In genomic region chr9:121643473-121643872, GRCh38 we compare ENCODE assay signal across 21 cellular contexts. TPM values are rescaled to one million over a fixed set of nuclear protein-coding genes. Genes with fewer than 3 reads are reported as not detected.
DNase-seq lines count a peak whose midpoint lies in the region; ATAC-seq, FAIRE-seq and TF ChIP-seq lines count a peak whose summit lies in the region.
"Had no signal": no experiment of that assay in that cellular context is flagged by ENCODE, and none has a peak within 500 bp of the region (broad histone marks: within the 10 kb centered on the region; RNA-seq: fewer than 3 reads in every experiment).

No MANE protein-coding gene starts in this region.

- H3K23ac ChIP-seq in neuronal stem cell (ENCODE audit: low read depth, low read length, poor library complexity): no peak overlapping the region

- H3K79me1 ChIP-seq in neuronal stem cell (ENCODE audit: low read depth, low read length): no peaks in the 10 kb centered on the region

- H3K27me3 ChIP-seq in BLaER1 (no peaks in the 10 kb centered on the region), bronchial epithelial cell (ENCODE audit: control insufficient read depth, insufficient read depth, low read length) (no peaks in the 10 kb centered on the region), neuronal stem cell (ENCODE audit: control insufficient read depth in 3 of 3, insufficient read depth in 3 of 3, low read depth in 1 of 3, low read length in 3 of 3) (no peaks in the 10 kb centered on the region)

- H2AK5ac ChIP-seq in neuronal stem cell (ENCODE audit: low read depth, low read length): peak overlapping the region; percentile 18

- H3K4me1 ChIP-seq in BLaER1 (peaks cover 75% of the 10 kb centered on the region), HEK293 (ENCODE audit: control insufficient read depth, insufficient read depth, low read length) (no peaks in the 10 kb centered on the region), neuronal stem cell (ENCODE audit: control insufficient read depth in 2 of 2, insufficient read depth in 1 of 2, low read depth in 1 of 2, low read length in 2 of 2) (peaks cover 25 to 26% of the 10 kb centered on the region in 2 donors)

- ATAC-seq in HG03565 (IDR thresholded peaks at IDR 0.05; ENCODE audit: unreplicated experiment): no peak
- ATAC-seq: CD8-positive, alpha-beta T cell; GM12878 had no signal

- no peak overlapping the region for H2BK5ac ChIP-seq in neuronal stem cell (ENCODE audit: low read length)

- no peak overlapping the region for H4K91ac ChIP-seq in neuronal stem cell (ENCODE audit: low read depth, low read length, poor library complexity)

- DNase-seq in bronchial epithelial cell (ENCODE audit: low read depth) (no peak), neuronal stem cell (ENCODE audit: low spot score) (no peak), HuH-7 (ENCODE audit: low spot score) (no peak)
- no peak for DNase-seq in activated CD8-positive, alpha-beta memory T cell treated with anti-CD3 and anti-CD28 coated beads, Interleukin-2, amount 50 U/mL, for 4 hours
- no peak for DNase-seq in activated CD4-positive, CD25-positive, alpha-beta regulatory T cell (lab: John Stamatoyannopoulos, UW)
- DNase-seq: AML-193; Calu3; CD8-positive, alpha-beta T cell; DMS 273 treated with DMSO at 0.1 percent for 48 hours; DMS53; DND-41; EL; GOT3; H9 had no signal

- H2BK15ac ChIP-seq in neuronal stem cell (ENCODE audit: low read length): no peak overlapping the region

- H3K4me2 ChIP-seq in BLaER1: peak overlapping the region; percentile 83
- H3K4me2 ChIP-seq in neuronal stem cell (ENCODE audit: insufficient read depth, low read length, poor library complexity, severe bottlenecking): no peak overlapping the region
- H3K4me2 ChIP-seq: KMS-11 had no signal

- H2BK120ac ChIP-seq in neuronal stem cell (ENCODE audit: low read depth, low read length): no peak overlapping the region

- H3K9me3 ChIP-seq in BLaER1: no peaks in the 10 kb centered on the region
- no peaks in the 10 kb centered on the region for H3K9me3 ChIP-seq in HEK293 (ENCODE audit: control insufficient read depth, insufficient read depth, low read depth, low read length)
- H3K9me3 ChIP-seq in neuronal stem cell (replicated peaks in 1 of 2; ENCODE audit: control insufficient read depth in 2 of 2, insufficient read depth in 1 of 2, low read depth in 1 of 2, low read length in 2 of 2): no peaks in the 10 kb centered on the region

- H3K36me3 ChIP-seq in BLaER1: no peaks in the 10 kb centered on the region
- H3K36me3 ChIP-seq in HEK293 (ENCODE audit: control insufficient read depth in 2 of 2, insufficient read depth in 1 of 2, low read length in 2 of 2): no peaks in the 10 kb centered on the region
- H3K36me3 ChIP-seq in bronchial epithelial cell (ENCODE audit: control insufficient read depth, insufficient read depth, low read length): no peaks in the 10 kb centered on the region
- H3K36me3 ChIP-seq in neuronal stem cell (replicated peaks in 1 of 2; ENCODE audit: control insufficient read depth in 2 of 2, insufficient read depth in 2 of 2, low read length in 2 of 2): no peaks in the 10 kb centered on the region

- POLR2A ChIA-PET in HEK293 (lab: Yijun Ruan, JAX): no interaction called here

- no peak overlapping the region for H4K8ac ChIP-seq in neuronal stem cell (ENCODE audit: low read depth, low read length)

- TF ChIP-seq CTCF in HEK293 (tag by site-specific recombination; IDR thresholded peaks at IDR 0.05) (no peak), bronchial epithelial cell (IDR thresholded peaks at IDR 0.05; ENCODE audit: insufficient read depth, low read length, severe bottlenecking) (no peak)

- no peak overlapping the region for H3K18ac ChIP-seq in neuronal stem cell (ENCODE audit: low read length)

- H3K4me3 ChIP-seq in BLaER1 (no peak overlapping the region), HEK293 (ENCODE audit: low read depth, low read length) (no peak overlapping the region), bronchial epithelial cell (ENCODE audit: low read depth, low read length) (no peak overlapping the region), neuronal stem cell (ENCODE audit: low read length in 2 of 2) (peak overlapping the region in 1 of 2 donors; percentile 13)
- H3K4me3 ChIP-seq: GM12878 had no signal

- H3K4ac ChIP-seq in neuronal stem cell (ENCODE audit: low read length): no peak overlapping the region

- peak; percentile 52 for FAIRE-seq in bronchial epithelial cell (lab: Jason Lieb, UNC)
- FAIRE-seq: A204.1, GM12878 had no signal

- H3K9ac ChIP-seq in BLaER1 (no peak overlapping the region), neuronal stem cell (ENCODE audit: low read depth, low read length, poor library complexity) (no peak overlapping the region)
- H3K9ac ChIP-seq: KMS-11 had no signal

- no peak overlapping the region for H3K27ac ChIP-seq in BLaER1
- no peak overlapping the region for H3K27ac ChIP-seq in HEK293 (ENCODE audit: extremely low read depth, low read depth, low read length)
- no peak overlapping the region for H3K27ac ChIP-seq in neuronal stem cell (replicated peaks; ENCODE audit: low read length)
- H3K27ac ChIP-seq: HL-60, KMS-11 had no signal

- no CpG with 5 or more reads among the region's 3 CpGs for WGBS in neuronal stem cell (ENCODE audit: extremely low coverage in 2 of 2, insufficient read length in 2 of 2, insufficient replicate concordance in 1 of 2), 2 donors

- H2AFZ ChIP-seq in neuronal stem cell (ENCODE audit: low read length): no peak overlapping the region

- H2BK12ac ChIP-seq in neuronal stem cell (ENCODE audit: low read length): no peak overlapping the region

- no peaks in the 10 kb centered on the region for H4K20me1 ChIP-seq in BLaER1

- H3K14ac ChIP-seq in neuronal stem cell (ENCODE audit: low read length): no peak overlapping the region

- CTCF ChIA-PET in HEK293 (lab: Yijun Ruan, JAX): interaction anchor here (0.6 to 3.4 kb wide), 5 partner anchors 23 to 210 kb away, joined by 3 to 7 read pairs (median 4); no protein-coding TSS in a partner anchor

TF ChIP-seq in HEK293, 187 proteins besides CTCF, POLR2A, EP300 and RAD21:
- TF ChIP-seq ZFP3 (tag by site-specific recombination; IDR thresholded peaks at IDR 0.05; ENCODE audit: low read depth) (0 out of 2 replicates have a peak, but pooled peaks have one; percentile 44), ZNF26 (tag by site-specific recombination; IDR thresholded peaks at IDR 0.05) (no peak), SP7 (tag by site-specific recombination; IDR thresholded peaks at IDR 0.05) (no peak), ZNF157 (tag by site-specific recombination; IDR thresholded peaks at IDR 0.05) (no peak), ZNF280D (tag by site-specific recombination; IDR thresholded peaks at IDR 0.05) (no peak), ZNF660 (tag by site-specific recombination; IDR thresholded peaks at IDR 0.05) (no peak)

RNA-seq across cellular contexts. Expression of gene DAB2IP, which starts 8.0 kb away (rescaled TPM):
- total RNA-seq in bronchial epithelial cell: 8.4 TPM in 2 replicates
- polyA plus RNA-seq in neuronal stem cell (2013, experiment 1 of 2): 28.9 TPM
- polyA plus RNA-seq in neuronal stem cell (2013, experiment 2 of 2): 29.1 TPM
